In the genomic region with DNA sequence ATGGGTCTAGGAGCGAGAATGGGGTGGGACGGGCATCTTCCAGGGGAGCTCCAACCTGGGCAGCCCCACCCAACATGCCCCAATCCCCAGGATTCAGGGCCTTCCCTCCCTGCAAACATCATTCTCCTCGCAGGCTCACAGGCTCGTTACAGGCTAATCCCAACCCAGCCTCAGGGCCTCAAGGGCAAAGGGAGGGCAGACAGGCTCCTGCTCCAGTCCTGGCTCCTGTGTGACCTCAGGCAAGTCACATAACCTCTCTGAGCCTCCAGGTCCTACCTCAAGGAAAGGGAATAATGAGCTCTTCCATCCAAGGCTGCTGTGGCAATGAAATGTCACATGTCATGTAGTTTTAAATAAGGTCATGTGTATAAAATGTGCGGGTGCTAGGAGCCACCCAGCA, we compare ENCODE assay signal across 2 cellular contexts.
TF ChIP-seq lines count a peak whose summit lies in the region.

No MANE protein-coding gene starts in this region.

TF ChIP-seq in SK-N-SH, 30 proteins besides CTCF, POLR2A, EP300 and RAD21 (continued from another document):
- TF ChIP-seq, protein P1, sequence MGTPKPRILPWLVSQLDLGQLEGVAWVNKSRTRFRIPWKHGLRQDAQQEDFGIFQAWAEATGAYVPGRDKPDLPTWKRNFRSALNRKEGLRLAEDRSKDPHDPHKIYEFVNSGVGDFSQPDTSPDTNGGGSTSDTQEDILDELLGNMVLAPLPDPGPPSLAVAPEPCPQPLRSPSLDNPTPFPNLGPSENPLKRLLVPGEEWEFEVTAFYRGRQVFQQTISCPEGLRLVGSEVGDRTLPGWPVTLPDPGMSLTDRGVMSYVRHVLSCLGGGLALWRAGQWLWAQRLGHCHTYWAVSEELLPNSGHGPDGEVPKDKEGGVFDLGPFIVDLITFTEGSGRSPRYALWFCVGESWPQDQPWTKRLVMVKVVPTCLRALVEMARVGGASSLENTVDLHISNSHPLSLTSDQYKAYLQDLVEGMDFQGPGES (IDR thresholded peaks at IDR 0.05; ENCODE audit: low read depth, low read length): no peak
- no peak for TF ChIP-seq SIN3A (IDR thresholded peaks at IDR 0.05; ENCODE audit: borderline replicate concordance, low read depth, low read length)
- TF ChIP-seq, protein P2, sequence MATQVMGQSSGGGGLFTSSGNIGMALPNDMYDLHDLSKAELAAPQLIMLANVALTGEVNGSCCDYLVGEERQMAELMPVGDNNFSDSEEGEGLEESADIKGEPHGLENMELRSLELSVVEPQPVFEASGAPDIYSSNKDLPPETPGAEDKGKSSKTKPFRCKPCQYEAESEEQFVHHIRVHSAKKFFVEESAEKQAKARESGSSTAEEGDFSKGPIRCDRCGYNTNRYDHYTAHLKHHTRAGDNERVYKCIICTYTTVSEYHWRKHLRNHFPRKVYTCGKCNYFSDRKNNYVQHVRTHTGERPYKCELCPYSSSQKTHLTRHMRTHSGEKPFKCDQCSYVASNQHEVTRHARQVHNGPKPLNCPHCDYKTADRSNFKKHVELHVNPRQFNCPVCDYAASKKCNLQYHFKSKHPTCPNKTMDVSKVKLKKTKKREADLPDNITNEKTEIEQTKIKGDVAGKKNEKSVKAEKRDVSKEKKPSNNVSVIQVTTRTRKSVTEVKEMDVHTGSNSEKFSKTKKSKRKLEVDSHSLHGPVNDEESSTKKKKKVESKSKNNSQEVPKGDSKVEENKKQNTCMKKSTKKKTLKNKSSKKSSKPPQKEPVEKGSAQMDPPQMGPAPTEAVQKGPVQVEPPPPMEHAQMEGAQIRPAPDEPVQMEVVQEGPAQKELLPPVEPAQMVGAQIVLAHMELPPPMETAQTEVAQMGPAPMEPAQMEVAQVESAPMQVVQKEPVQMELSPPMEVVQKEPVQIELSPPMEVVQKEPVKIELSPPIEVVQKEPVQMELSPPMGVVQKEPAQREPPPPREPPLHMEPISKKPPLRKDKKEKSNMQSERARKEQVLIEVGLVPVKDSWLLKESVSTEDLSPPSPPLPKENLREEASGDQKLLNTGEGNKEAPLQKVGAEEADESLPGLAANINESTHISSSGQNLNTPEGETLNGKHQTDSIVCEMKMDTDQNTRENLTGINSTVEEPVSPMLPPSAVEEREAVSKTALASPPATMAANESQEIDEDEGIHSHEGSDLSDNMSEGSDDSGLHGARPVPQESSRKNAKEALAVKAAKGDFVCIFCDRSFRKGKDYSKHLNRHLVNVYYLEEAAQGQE (IDR thresholded peaks at IDR 0.05; ENCODE audit: low read depth, low read length): no peak
- TF ChIP-seq, protein P3, sequence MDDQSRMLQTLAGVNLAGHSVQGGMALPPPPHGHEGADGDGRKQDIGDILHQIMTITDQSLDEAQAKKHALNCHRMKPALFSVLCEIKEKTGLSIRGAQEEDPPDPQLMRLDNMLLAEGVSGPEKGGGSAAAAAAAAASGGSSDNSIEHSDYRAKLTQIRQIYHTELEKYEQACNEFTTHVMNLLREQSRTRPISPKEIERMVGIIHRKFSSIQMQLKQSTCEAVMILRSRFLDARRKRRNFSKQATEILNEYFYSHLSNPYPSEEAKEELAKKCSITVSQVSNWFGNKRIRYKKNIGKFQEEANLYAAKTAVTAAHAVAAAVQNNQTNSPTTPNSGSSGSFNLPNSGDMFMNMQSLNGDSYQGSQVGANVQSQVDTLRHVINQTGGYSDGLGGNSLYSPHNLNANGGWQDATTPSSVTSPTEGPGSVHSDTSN (IDR thresholded peaks at IDR 0.05): no peak
- TF ChIP-seq GATA2 (CRISPR knock-in tag; IDR thresholded peaks at IDR 0.05): no peak
- TF ChIP-seq, protein P4, sequence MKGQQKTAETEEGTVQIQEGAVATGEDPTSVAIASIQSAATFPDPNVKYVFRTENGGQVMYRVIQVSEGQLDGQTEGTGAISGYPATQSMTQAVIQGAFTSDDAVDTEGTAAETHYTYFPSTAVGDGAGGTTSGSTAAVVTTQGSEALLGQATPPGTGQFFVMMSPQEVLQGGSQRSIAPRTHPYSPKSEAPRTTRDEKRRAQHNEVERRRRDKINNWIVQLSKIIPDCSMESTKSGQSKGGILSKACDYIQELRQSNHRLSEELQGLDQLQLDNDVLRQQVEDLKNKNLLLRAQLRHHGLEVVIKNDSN (IDR thresholded peaks at IDR 0.05; ENCODE audit: borderline replicate concordance, low read depth): no peak
- no peak for TF ChIP-seq ELF1 (IDR thresholded peaks at IDR 0.05)

TF ChIP-seq in SK-N-SH treated with all-trans-retinoic acid at 6 μM for 48 hours, 23 proteins besides CTCF, POLR2A, EP300 and RAD21 (continued from another document):
- TF ChIP-seq ZNF70 (CRISPR knock-in tag; IDR thresholded peaks at IDR 0.05) (no peak), ARNTL (CRISPR knock-in tag; IDR thresholded peaks at IDR 0.05; ENCODE audit: borderline replicate concordance, low read depth) (no peak), ISL1 (CRISPR knock-in tag; IDR thresholded peaks at IDR 0.05) (no peak), TCF4 (CRISPR knock-in tag; IDR thresholded peaks at IDR 0.05; ENCODE audit: borderline replicate concordance) (no peak), ZNF8 (CRISPR knock-in tag; IDR thresholded peaks at IDR 0.05) (no peak), ZFP3 (CRISPR knock-in tag; IDR thresholded peaks at IDR 0.05) (no peak), ZFP30 (CRISPR knock-in tag; IDR thresholded peaks at IDR 0.05) (no peak), SNAI2 (CRISPR knock-in tag; IDR thresholded peaks at IDR 0.05) (no peak), OSR1 (CRISPR knock-in tag; IDR thresholded peaks at IDR 0.05) (no peak), BACH2 (CRISPR knock-in tag; IDR thresholded peaks at IDR 0.05; ENCODE audit: borderline replicate concordance) (no peak), PPARA (CRISPR knock-in tag; IDR thresholded peaks at IDR 0.05; ENCODE audit: borderline replicate concordance) (no peak), GLIS3 (CRISPR knock-in tag; IDR thresholded peaks at IDR 0.05) (no peak), ZNF565 (CRISPR knock-in tag; conservative IDR thresholded peaks at IDR 0.05; ENCODE audit: low read depth) (no peak)
- TF ChIP-seq, protein P5, sequence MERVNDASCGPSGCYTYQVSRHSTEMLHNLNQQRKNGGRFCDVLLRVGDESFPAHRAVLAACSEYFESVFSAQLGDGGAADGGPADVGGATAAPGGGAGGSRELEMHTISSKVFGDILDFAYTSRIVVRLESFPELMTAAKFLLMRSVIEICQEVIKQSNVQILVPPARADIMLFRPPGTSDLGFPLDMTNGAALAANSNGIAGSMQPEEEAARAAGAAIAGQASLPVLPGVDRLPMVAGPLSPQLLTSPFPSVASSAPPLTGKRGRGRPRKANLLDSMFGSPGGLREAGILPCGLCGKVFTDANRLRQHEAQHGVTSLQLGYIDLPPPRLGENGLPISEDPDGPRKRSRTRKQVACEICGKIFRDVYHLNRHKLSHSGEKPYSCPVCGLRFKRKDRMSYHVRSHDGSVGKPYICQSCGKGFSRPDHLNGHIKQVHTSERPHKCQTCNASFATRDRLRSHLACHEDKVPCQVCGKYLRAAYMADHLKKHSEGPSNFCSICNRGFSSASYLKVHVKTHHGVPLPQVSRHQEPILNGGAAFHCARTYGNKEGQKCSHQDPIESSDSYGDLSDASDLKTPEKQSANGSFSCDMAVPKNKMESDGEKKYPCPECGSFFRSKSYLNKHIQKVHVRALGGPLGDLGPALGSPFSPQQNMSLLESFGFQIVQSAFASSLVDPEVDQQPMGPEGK (CRISPR knock-in tag; IDR thresholded peaks at IDR 0.05; ENCODE audit: borderline replicate concordance): no peak
- TF ChIP-seq, protein P6, sequence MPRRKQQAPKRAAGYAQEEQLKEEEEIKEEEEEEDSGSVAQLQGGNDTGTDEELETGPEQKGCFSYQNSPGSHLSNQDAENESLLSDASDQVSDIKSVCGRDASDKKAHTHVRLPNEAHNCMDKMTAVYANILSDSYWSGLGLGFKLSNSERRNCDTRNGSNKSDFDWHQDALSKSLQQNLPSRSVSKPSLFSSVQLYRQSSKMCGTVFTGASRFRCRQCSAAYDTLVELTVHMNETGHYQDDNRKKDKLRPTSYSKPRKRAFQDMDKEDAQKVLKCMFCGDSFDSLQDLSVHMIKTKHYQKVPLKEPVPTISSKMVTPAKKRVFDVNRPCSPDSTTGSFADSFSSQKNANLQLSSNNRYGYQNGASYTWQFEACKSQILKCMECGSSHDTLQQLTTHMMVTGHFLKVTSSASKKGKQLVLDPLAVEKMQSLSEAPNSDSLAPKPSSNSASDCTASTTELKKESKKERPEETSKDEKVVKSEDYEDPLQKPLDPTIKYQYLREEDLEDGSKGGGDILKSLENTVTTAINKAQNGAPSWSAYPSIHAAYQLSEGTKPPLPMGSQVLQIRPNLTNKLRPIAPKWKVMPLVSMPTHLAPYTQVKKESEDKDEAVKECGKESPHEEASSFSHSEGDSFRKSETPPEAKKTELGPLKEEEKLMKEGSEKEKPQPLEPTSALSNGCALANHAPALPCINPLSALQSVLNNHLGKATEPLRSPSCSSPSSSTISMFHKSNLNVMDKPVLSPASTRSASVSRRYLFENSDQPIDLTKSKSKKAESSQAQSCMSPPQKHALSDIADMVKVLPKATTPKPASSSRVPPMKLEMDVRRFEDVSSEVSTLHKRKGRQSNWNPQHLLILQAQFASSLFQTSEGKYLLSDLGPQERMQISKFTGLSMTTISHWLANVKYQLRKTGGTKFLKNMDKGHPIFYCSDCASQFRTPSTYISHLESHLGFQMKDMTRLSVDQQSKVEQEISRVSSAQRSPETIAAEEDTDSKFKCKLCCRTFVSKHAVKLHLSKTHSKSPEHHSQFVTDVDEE (CRISPR knock-in tag; IDR thresholded peaks at IDR 0.05): no peak
TF ChIP-seq in SK-N-SH treated with all-trans-retinoic acid at 6 μM for 48 hours: peak in this region for 0.
